2 cellular contexts compared by ENCODE assay signal in the genomic region with DNA sequence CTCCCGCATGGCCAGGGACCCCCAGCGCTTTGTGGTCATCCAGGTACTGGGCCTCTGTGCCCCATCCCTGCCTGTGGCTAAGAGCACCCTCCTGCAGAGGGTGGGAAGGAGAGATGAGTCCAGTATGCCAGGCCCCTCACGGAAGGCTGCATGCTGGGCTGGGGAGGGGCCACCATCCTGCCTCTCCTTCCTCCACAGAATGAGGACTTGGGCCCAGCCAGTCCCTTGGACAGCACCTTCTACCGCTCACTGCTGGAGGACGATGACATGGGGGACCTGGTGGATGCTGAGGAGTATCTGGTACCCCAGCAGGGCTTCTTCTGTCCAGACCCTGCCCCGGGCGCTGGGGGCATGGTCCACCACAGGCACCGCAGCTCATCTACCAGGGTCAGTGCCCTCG.
TF ChIP-seq lines count a peak whose summit lies in the region.

No MANE protein-coding gene starts in this region.

TF ChIP-seq in K562, 482 proteins besides CTCF, POLR2A, EP300 and RAD21:
- no peak for TF ChIP-seq ZNF431 (CRISPR knock-in tag; IDR thresholded peaks at IDR 0.05)
- TF ChIP-seq, protein P1, sequence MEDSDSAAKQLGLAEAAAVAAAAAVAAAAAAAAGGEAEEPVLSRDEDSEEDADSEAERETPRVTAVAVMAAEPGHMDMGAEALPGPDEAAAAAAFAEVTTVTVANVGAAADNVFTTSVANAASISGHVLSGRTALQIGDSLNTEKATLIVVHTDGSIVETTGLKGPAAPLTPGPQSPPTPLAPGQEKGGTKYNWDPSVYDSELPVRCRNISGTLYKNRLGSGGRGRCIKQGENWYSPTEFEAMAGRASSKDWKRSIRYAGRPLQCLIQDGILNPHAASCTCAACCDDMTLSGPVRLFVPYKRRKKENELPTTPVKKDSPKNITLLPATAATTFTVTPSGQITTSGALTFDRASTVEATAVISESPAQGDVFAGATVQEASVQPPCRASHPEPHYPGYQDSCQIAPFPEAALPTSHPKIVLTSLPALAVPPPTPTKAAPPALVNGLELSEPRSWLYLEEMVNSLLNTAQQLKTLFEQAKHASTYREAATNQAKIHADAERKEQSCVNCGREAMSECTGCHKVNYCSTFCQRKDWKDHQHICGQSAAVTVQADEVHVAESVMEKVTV (CRISPR knock-in tag; IDR thresholded peaks at IDR 0.05): no peak
- TF ChIP-seq NR3C1 (CRISPR knock-in tag; IDR thresholded peaks at IDR 0.05): no peak
- no peak for TF ChIP-seq CXXC5 (CRISPR knock-in tag; IDR thresholded peaks at IDR 0.05)
- peak; percentile 51; the same call in 1 of the 2 replicates for TF ChIP-seq RBFOX2 (IDR thresholded peaks at IDR 0.05; ENCODE audit: low read depth, low read length)
- TF ChIP-seq FOSL1 (tag; conservative IDR thresholded peaks at IDR 0.05): no peak
- peak; percentile 43; the same call in 1 of the 2 replicates for TF ChIP-seq POLR2G (IDR thresholded peaks at IDR 0.05; ENCODE audit: low read depth, low read length)
- 0 out of 2 replicates have a peak, but pooled peaks have one; percentile 12 for TF ChIP-seq POLR2AphosphoS5 (IDR thresholded peaks at IDR 0.05; ENCODE audit: control insufficient read depth, insufficient read depth, low read depth, low read length)

TF ChIP-seq in SK-N-SH, 30 proteins besides CTCF, POLR2A, EP300 and RAD21:
- TF ChIP-seq GATA2 (CRISPR knock-in tag; IDR thresholded peaks at IDR 0.05): no peak
- no peak for TF ChIP-seq NRF1 (IDR thresholded peaks at IDR 0.05; ENCODE audit: low read depth, low read length)
- TF ChIP-seq EZH2phosphoT487 (IDR thresholded peaks at IDR 0.05; ENCODE audit: borderline replicate concordance, low read depth): no peak
- TF ChIP-seq FOXJ3 (CRISPR knock-in tag; IDR thresholded peaks at IDR 0.05): no peak
- TF ChIP-seq, protein P2, sequence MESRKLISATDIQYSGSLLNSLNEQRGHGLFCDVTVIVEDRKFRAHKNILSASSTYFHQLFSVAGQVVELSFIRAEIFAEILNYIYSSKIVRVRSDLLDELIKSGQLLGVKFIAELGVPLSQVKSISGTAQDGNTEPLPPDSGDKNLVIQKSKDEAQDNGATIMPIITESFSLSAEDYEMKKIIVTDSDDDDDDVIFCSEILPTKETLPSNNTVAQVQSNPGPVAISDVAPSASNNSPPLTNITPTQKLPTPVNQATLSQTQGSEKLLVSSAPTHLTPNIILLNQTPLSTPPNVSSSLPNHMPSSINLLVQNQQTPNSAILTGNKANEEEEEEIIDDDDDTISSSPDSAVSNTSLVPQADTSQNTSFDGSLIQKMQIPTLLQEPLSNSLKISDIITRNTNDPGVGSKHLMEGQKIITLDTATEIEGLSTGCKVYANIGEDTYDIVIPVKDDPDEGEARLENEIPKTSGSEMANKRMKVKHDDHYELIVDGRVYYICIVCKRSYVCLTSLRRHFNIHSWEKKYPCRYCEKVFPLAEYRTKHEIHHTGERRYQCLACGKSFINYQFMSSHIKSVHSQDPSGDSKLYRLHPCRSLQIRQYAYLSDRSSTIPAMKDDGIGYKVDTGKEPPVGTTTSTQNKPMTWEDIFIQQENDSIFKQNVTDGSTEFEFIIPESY (IDR thresholded peaks at IDR 0.05; ENCODE audit: borderline replicate concordance, low read depth): no peak
- TF ChIP-seq, protein P3, sequence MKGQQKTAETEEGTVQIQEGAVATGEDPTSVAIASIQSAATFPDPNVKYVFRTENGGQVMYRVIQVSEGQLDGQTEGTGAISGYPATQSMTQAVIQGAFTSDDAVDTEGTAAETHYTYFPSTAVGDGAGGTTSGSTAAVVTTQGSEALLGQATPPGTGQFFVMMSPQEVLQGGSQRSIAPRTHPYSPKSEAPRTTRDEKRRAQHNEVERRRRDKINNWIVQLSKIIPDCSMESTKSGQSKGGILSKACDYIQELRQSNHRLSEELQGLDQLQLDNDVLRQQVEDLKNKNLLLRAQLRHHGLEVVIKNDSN (IDR thresholded peaks at IDR 0.05; ENCODE audit: borderline replicate concordance, low read depth): no peak
- TF ChIP-seq TEAD4 (IDR thresholded peaks at IDR 0.05; ENCODE audit: borderline replicate concordance, insufficient read depth): no peak
- TF ChIP-seq, protein P4, sequence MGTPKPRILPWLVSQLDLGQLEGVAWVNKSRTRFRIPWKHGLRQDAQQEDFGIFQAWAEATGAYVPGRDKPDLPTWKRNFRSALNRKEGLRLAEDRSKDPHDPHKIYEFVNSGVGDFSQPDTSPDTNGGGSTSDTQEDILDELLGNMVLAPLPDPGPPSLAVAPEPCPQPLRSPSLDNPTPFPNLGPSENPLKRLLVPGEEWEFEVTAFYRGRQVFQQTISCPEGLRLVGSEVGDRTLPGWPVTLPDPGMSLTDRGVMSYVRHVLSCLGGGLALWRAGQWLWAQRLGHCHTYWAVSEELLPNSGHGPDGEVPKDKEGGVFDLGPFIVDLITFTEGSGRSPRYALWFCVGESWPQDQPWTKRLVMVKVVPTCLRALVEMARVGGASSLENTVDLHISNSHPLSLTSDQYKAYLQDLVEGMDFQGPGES (IDR thresholded peaks at IDR 0.05; ENCODE audit: low read depth, low read length): no peak
TF ChIP-seq in SK-N-SH: peak in this region for 0.
